12 cellular contexts compared by ENCODE assay signal in the genomic region with DNA sequence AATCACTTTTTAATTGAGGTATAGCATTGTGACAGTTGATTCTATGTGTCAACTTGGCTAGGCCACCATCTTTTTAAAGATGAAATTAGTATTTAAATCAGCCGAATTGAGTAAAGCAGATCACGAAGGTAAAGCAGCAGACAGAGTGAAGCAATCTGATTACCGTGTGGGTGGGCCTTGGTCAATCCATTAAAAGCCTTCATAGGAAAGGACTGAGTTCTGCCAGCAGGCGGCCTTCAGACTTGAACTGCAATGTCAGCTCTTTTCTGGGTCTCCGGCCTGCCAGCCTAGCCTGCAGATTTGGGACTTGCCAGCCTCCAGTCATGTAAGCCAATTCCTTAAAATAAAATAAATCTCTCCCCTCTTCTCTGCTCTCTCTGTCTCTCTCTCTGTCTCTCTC. TPM values are rescaled to one million over a fixed set of nuclear protein-coding genes. Genes with fewer than 3 reads are reported as not detected.
DNase-seq lines count a peak whose midpoint lies in the region; ATAC-seq and TF ChIP-seq lines count a peak whose summit lies in the region.
"Had no signal": no experiment of that assay in that cellular context is flagged by ENCODE, and none has a peak within 500 bp of the region (broad histone marks: within the 10 kb centered on the region; RNA-seq: fewer than 3 reads in every experiment).

No MANE protein-coding gene starts in this region.

- no peaks in the 10 kb centered on the region for H3K36me3 ChIP-seq in smooth muscle cell (ENCODE audit: low read depth)

- H3F3A ChIP-seq in smooth muscle cell (ENCODE audit: low read depth) = no peaks in the 10 kb centered on the region

- H4K20me1 ChIP-seq in smooth muscle cell (ENCODE audit: low read depth) = no peaks in the 10 kb centered on the region

- no peaks in the 10 kb centered on the region for H3K4me1 ChIP-seq in smooth muscle cell (ENCODE audit: low read depth)

- WGBS in smooth muscle cell (ENCODE audit: low lambda C conversion rate) = 53% methylated on average over 5 of the region's 5 CpGs

- peak; percentile 42 for DNase-seq in NCI-H2227 (lab: John Stamatoyannopoulos, UW; ENCODE audit: unreplicated experiment)
- DNase-seq in NCI-H2227 treated with DMSO at 0.1 percent for 48 hours (lab: John Stamatoyannopoulos, UW) = no peak
- DNase-seq in RWPE1 (ENCODE audit: low spot score) = no peak
- no peak for DNase-seq in fibroblast of pulmonary artery (ENCODE audit: low read depth)
- no peak for DNase-seq in smooth muscle cell (lab: John Stamatoyannopoulos, UW; ENCODE audit: unreplicated experiment)
- no peak for DNase-seq in activated gamma-delta T cell treated with Interleukin-2 at 50 U/mL for 16 hours
- DNase-seq: NCI-H1092; stimulated activated CD4-positive, alpha-beta T cell treated with anti-CD3 and anti-CD28 coated beads, Interleukin-2, amount 100 ng/mL, for 48 hours had no signal

- H3K4me3 ChIP-seq in fibroblast of pulmonary artery (replicated peaks; ENCODE audit: low read depth, low read length) (no peak overlapping the region), smooth muscle cell (no peak overlapping the region)

- no peak overlapping the region for H3K4me2 ChIP-seq in smooth muscle cell

- TF ChIP-seq CTCF in RWPE1 (conservative IDR thresholded peaks at IDR 0.05; ENCODE audit: low read depth) (no peak), fibroblast of pulmonary artery (IDR thresholded peaks at IDR 0.05; ENCODE audit: low read length, missing control alignments) (peak; percentile 16), smooth muscle cell (IDR thresholded peaks at IDR 0.05; ENCODE audit: borderline replicate concordance, insufficient read depth, poor library complexity, severe bottlenecking) (peak; percentile 22)

- POLR2A ChIA-PET in RWPE1 (lab: Yijun Ruan, JAX; ENCODE audit: low non-redundant PET) = no interaction called here

- H3K9me3 ChIP-seq in smooth muscle cell (replicated peaks; ENCODE audit: low read depth) = no peaks in the 10 kb centered on the region

- peak overlapping the region; percentile 73; the same call in 1 of the 2 replicates for H3K27ac ChIP-seq in RWPE1
- H3K27ac ChIP-seq in smooth muscle cell (ENCODE audit: low read depth) = peak overlapping the region; percentile 25

- H3K9ac ChIP-seq in smooth muscle cell (ENCODE audit: low read depth) = no peak overlapping the region

- H3K79me2 ChIP-seq in smooth muscle cell (ENCODE audit: low read depth) = no peaks in the 10 kb centered on the region

- H2AFZ ChIP-seq in smooth muscle cell (ENCODE audit: low read depth) = no peak overlapping the region

- CTCF ChIA-PET in RWPE1 (lab: Yijun Ruan, JAX) = interaction anchor here (0.6 to 0.7 kb wide), 4 partner anchors 33 to 342 kb away, joined by 3 read pairs; no protein-coding TSS in a partner anchor

- ATAC-seq in GM21737 (IDR thresholded peaks at IDR 0.05; ENCODE audit: unreplicated experiment) (no peak), HG03039 (IDR thresholded peaks at IDR 0.05; ENCODE audit: unreplicated experiment) (no peak)
- ATAC-seq: Right ventricle myocardium inferior had no signal

- no peaks in the 10 kb centered on the region for H3K27me3 ChIP-seq in smooth muscle cell (ENCODE audit: low read depth)

RNA-seq across cellular contexts. Expression of gene TGM2, which starts 22.4 kb away (rescaled TPM):
- total RNA-seq in smooth muscle cell = 53.6 and 72.0 TPM in 2 replicates
- 41.7 and 85.6 TPM in 2 replicates for polyA plus RNA-seq in smooth muscle cell
- total RNA-seq: activated CD8-positive, alpha-beta memory T cell treated with anti-CD3 and anti-CD28 coated beads for 36 hours had no signal
